ENCODE assay signal across 8 cellular contexts in genomic region chr15:44735482-44736260, GRCh38. TPM values are rescaled to one million over a fixed set of nuclear protein-coding genes. Genes with fewer than 3 reads are reported as not detected.
A peak's percentile ranks its signal among the peaks of the same experiment; 100 is the strongest.
DNase-seq lines count a peak whose midpoint lies in the region; ATAC-seq and TF ChIP-seq lines count a peak whose summit lies in the region.

No MANE protein-coding gene starts in this region.

- peaks cover 23% of the 10 kb centered on the region for H3K36me3 Mint-ChIP-seq in T-helper 1 cell treated with Interleukin-12 subunit alpha and Interleukin-12 subunit beta and Interleukin-4 antibody, amounts not matched to agents 30 μg/mL and 1 μg/mL, for 36 hours (ENCODE audit: low read depth)
- H3K36me3 Mint-ChIP-seq in stimulated activated naive B cell treated with anti-CD40 and anti-IgM and Interleukin-4, amounts not matched to agents 10 μg/mL and 1 μg/mL and 100 μg/mL, for 72 hours = peaks cover 11 to 15% of the 10 kb centered on the region in 2 donors
- no peaks in the 10 kb centered on the region for H3K36me3 Mint-ChIP-seq in Calu3 (ENCODE audit: insufficient read depth, unreplicated experiment)

- BruUV-seq in Calu3 (replicated peaks; lab: Mats Ljungman, UMichigan) = no TSS peak

- CTCF ChIA-PET in Calu3 (lab: Charles Lee) = no interaction called here

- peaks cover 61% of the 10 kb centered on the region for H3K4me1 Mint-ChIP-seq in T-helper 1 cell treated with Interleukin-12 subunit alpha and Interleukin-12 subunit beta and Interleukin-4 antibody, amounts not matched to agents 30 μg/mL and 1 μg/mL, for 36 hours (ENCODE audit: low read depth)
- H3K4me1 Mint-ChIP-seq in stimulated activated naive B cell treated with anti-CD40 and anti-IgM and Interleukin-4, amounts not matched to agents 10 μg/mL and 1 μg/mL and 100 μg/mL, for 72 hours = peaks cover 26 to 36% of the 10 kb centered on the region in 2 donors
- no peaks in the 10 kb centered on the region for H3K4me1 Mint-ChIP-seq in Calu3 (ENCODE audit: low read depth, unreplicated experiment)

- intact Hi-C loops in Calu3 (cut with micrococcal nuclease; ENCODE audit: unreplicated experiment) = no loop called here

- no peak for TF ChIP-seq CTCF in Calu3 (IDR thresholded peaks at IDR 0.05; ENCODE audit: unreplicated experiment)

- peak overlapping the region; percentile 92 for H3K27ac Mint-ChIP-seq in T-helper 1 cell treated with Interleukin-12 subunit alpha and Interleukin-12 subunit beta and Interleukin-4 antibody, amounts not matched to agents 30 μg/mL and 1 μg/mL, for 36 hours
- H3K27ac Mint-ChIP-seq in stimulated activated naive B cell treated with anti-CD40 and anti-IgM and Interleukin-4, amounts not matched to agents 10 μg/mL and 1 μg/mL and 100 μg/mL, for 72 hours = peak overlapping the region; percentile 81
- H3K27ac Mint-ChIP-seq in Calu3 (ENCODE audit: unreplicated experiment) = no peak overlapping the region

- peak; percentile 85 to 89 for ATAC-seq in stimulated activated naive B cell treated with anti-CD40 and anti-IgM and Interleukin-4, amounts not matched to agents 10 μg/mL and 1 μg/mL and 100 μg/mL, for 72 hours (replicated peaks)
- ATAC-seq in HG03457 (IDR thresholded peaks at IDR 0.05; ENCODE audit: unreplicated experiment) = no peak

- H3K9me3 Mint-ChIP-seq in T-helper 1 cell treated with Interleukin-12 subunit alpha and Interleukin-12 subunit beta and Interleukin-4 antibody, amounts not matched to agents 30 μg/mL and 1 μg/mL, for 36 hours = no peaks in the 10 kb centered on the region
- no peaks in the 10 kb centered on the region for H3K9me3 Mint-ChIP-seq in stimulated activated naive B cell treated with anti-CD40 and anti-IgM and Interleukin-4, amounts not matched to agents 10 μg/mL and 1 μg/mL and 100 μg/mL, for 72 hours
- no peaks in the 10 kb centered on the region for H3K9me3 Mint-ChIP-seq in Calu3 (ENCODE audit: low read depth, unreplicated experiment)

- no peaks in the 10 kb centered on the region for H3K27me3 Mint-ChIP-seq in T-helper 1 cell treated with Interleukin-12 subunit alpha and Interleukin-12 subunit beta and Interleukin-4 antibody, amounts not matched to agents 30 μg/mL and 1 μg/mL, for 36 hours (ENCODE audit: low read depth)
- no peaks in the 10 kb centered on the region for H3K27me3 Mint-ChIP-seq in stimulated activated naive B cell treated with anti-CD40 and anti-IgM and Interleukin-4, amounts not matched to agents 10 μg/mL and 1 μg/mL and 100 μg/mL, for 72 hours
- H3K27me3 Mint-ChIP-seq in Calu3 (ENCODE audit: unreplicated experiment) = no peaks in the 10 kb centered on the region

- DNase-seq in activated T-cell treated with anti-CD3 and anti-CD28 coated beads for 48 hours (ENCODE audit: low read depth) (peak; percentile 55), fibroblast of peridontal ligament (ENCODE audit: extremely low read depth) (peak; percentile 44), Calu3 (no peak)
- no peak for DNase-seq in activated T-cell treated with anti-CD3 and anti-CD28 coated beads, Interleukin-2, amount 50 U/mL, for 1 hour
- peak; percentile 62 for DNase-seq in stimulated activated naive B cell treated with anti-CD40 and anti-IgM and Interleukin-4, amounts not matched to agents 10 μg/mL and 1 μg/mL and 100 μg/mL, for 72 hours
- DNase-seq in effector CD4-positive, alpha-beta T cell = no peak

- peak overlapping the region; percentile 87 for H3K4me3 Mint-ChIP-seq in T-helper 1 cell treated with Interleukin-12 subunit alpha and Interleukin-12 subunit beta and Interleukin-4 antibody, amounts not matched to agents 30 μg/mL and 1 μg/mL, for 36 hours
- peak overlapping the region; percentile 25 to 66 for H3K4me3 Mint-ChIP-seq in stimulated activated naive B cell treated with anti-CD40 and anti-IgM and Interleukin-4, amounts not matched to agents 10 μg/mL and 1 μg/mL and 100 μg/mL, for 72 hours
- H3K4me3 Mint-ChIP-seq in Calu3 (ENCODE audit: low read depth, unreplicated experiment) = no peak overlapping the region

RNA-seq across cellular contexts. Expression of gene TRIM69, which starts 0.7 kb away (rescaled TPM):
- 9.7 and 20.2 TPM in 2 replicates for total RNA-seq in Calu3 (2022)

RNA-seq across cellular contexts. Expression of gene B2M, which starts 24.4 kb away (rescaled TPM):
- 1,002 and 1,731 TPM in 2 replicates for total RNA-seq in Calu3 (2022)

RNA-seq across cellular contexts. Expression of gene PATL2, which starts 24.5 kb away (rescaled TPM):
- 1.7 and 3.8 TPM in 2 replicates for total RNA-seq in Calu3 (2022)

Comparison
In these comparisons a context has a peak if more than half of its experiments do, and no peak if none do; other contexts are left out.
1. DNase-seq: peak in activated T-cell treated with anti-CD3 and anti-CD28 coated beads for 48 hours (single experiment), fibroblast of peridontal ligament (single experiment) and stimulated activated naive B cell treated with anti-CD40 and anti-IgM and Interleukin-4, amounts not matched to agents 10 μg/mL and 1 μg/mL and 100 μg/mL, for 72 hours (single experiment); none in activated T-cell treated with anti-CD3 and anti-CD28 coated beads, Interleukin-2, amount 50 U/mL, for 1 hour (single experiment), effector CD4-positive, alpha-beta T cell (single experiment) and Calu3 (single experiment).